In the genomic region with DNA sequence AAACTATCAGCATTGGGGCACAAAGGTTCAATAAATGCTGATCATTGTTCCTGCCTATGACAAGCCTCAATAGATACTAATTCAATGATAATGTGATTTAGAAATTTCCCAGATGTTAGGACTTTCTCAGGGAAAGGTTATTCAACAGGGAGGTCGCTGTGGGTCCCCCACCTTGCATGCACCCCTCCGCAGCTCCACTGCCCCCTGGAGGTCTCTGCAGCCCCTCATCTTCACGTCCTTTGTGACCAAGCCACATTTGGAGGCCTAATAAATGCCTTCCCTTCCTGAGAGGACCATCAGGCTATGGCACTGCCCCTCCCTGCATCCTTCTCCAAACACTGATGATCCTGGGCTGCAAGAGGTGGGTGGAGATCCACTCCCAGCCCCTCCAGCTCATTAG, we compare ENCODE assay signal across 19 cellular contexts. TPM values are rescaled to one million over a fixed set of nuclear protein-coding genes. Genes with fewer than 3 reads are reported as not detected.
A peak's percentile ranks its signal among the peaks of the same experiment; 100 is the strongest.
DNase-seq lines count a peak whose midpoint lies in the region; ATAC-seq and TF ChIP-seq lines count a peak whose summit lies in the region.
"Had no signal": no experiment of that assay in that cellular context is flagged by ENCODE, and none has a peak within 500 bp of the region (broad histone marks: within the 10 kb centered on the region; RNA-seq: fewer than 3 reads in every experiment).

No MANE protein-coding gene starts in this region.

- TF ChIP-seq CTCF in GM12872 (IDR thresholded peaks at IDR 0.05; ENCODE audit: insufficient read depth, low read depth, low read length) (0 out of 3 replicates have a peak, but pooled peaks have one; percentile 13), brain microvascular endothelial cell (IDR thresholded peaks at IDR 0.05; ENCODE audit: low read depth, low read length, missing control alignments) (peak; percentile 13), sigmoid colon (IDR thresholded peaks at IDR 0.05) (no peak)

- TF ChIP-seq EP300 in sigmoid colon (IDR thresholded peaks at IDR 0.05) = no peak

- WGBS in sigmoid colon, 2 donors = 84 to 88% methylated on average over 3 of the region's 3 CpGs

- H3K36me3 ChIP-seq in brain microvascular endothelial cell (replicated peaks) = no peaks in the 10 kb centered on the region
- H3K36me3 ChIP-seq in sigmoid colon = no peaks in the 10 kb centered on the region
- H3K36me3 ChIP-seq: HAP-1, Peyer's patch, SJSA1 had no signal

- no peak for ATAC-seq in GM19397 (IDR thresholded peaks at IDR 0.05; ENCODE audit: unreplicated experiment)

- DNase-seq in NCI-H69 (lab: John Stamatoyannopoulos, UW) = peak; percentile 79
- no peak for DNase-seq in brain microvascular endothelial cell
- DNase-seq in sigmoid colon = peak; percentile 14
- no peak for DNase-seq in NCI-H1694 (lab: John Stamatoyannopoulos, UW)
- DNase-seq in KG1 (lab: John Stamatoyannopoulos, UW) = no peak
- DNase-seq: AML-193, GDM1, NCI-H1417, NCI-H187 treated with DMSO at 0.1 percent for 48 hours, NCI-H2227 treated with DMSO at 0.1 percent for 48 hours, NCI-H510A treated with DMSO at 0.1 percent for 48 hours, Peyer's patch had no signal

- H3K9me3 ChIP-seq in sigmoid colon = no peaks in the 10 kb centered on the region
- H3K9me3 ChIP-seq: HAP-1, SJSA1 had no signal

- no peaks in the 10 kb centered on the region for H3K27me3 ChIP-seq in brain microvascular endothelial cell (replicated peaks)
- no peaks in the 10 kb centered on the region for H3K27me3 ChIP-seq in sigmoid colon
- H3K27me3 ChIP-seq: Peyer's patch, SJSA1 had no signal

- H3K27ac ChIP-seq in brain microvascular endothelial cell = no peak overlapping the region
- H3K27ac ChIP-seq in sigmoid colon = no peak overlapping the region
- H3K27ac ChIP-seq: Peyer's patch, SJSA1 had no signal

- in situ Hi-C loops in brain microvascular endothelial cell (cut with HindIII; ENCODE audit: low pct_ligation_motif_present, low sequenced_read_pairs) = no loop called here

- H3K4me3 ChIP-seq in brain microvascular endothelial cell (ENCODE audit: low read depth, low read length) (no peak overlapping the region), sigmoid colon (no peak overlapping the region)
- H3K4me3 ChIP-seq: HAP-1, Peyer's patch, SJSA1 had no signal

- no peak for TF ChIP-seq POLR2A in sigmoid colon (IDR thresholded peaks at IDR 0.05)

- intact Hi-C loops in sigmoid colon (cut with DNase I) = loop anchor here (10.0 kb wide), 1 partner anchor 90 kb away; no protein-coding TSS in a partner anchor

- no peaks in the 10 kb centered on the region for H3K4me1 ChIP-seq in sigmoid colon
- H3K4me1 ChIP-seq: HAP-1, SJSA1 had no signal

RNA-seq across cellular contexts. Expression of gene NOX5, which starts 50.2 kb away (rescaled TPM):
- under 1 TPM in 2 of 4 donors, not detected in 2; 0.36 to 0.49 TPM for total RNA-seq in sigmoid colon
- under 1 TPM in 1 of 3 donors, not detected in 2; 0.16 TPM for polyA plus RNA-seq in sigmoid colon
- total RNA-seq: Daoy, SJSA1 had no signal
- polyA plus RNA-seq: CD14-positive monocyte, IgD-negative memory B cell had no signal

Comparison
In these comparisons a context has a peak if more than half of its experiments do, and no peak if none do; other contexts are left out.
1. CTCF ChIP-seq: peak in GM12872 (single experiment) and brain microvascular endothelial cell (single experiment); none in sigmoid colon (0 of 4).
2. DNase-seq: peak in NCI-H69 (single experiment) and sigmoid colon (single experiment); none in brain microvascular endothelial cell (single experiment), NCI-H1694 (single experiment) and KG1 (single experiment).